In the genomic region with DNA sequence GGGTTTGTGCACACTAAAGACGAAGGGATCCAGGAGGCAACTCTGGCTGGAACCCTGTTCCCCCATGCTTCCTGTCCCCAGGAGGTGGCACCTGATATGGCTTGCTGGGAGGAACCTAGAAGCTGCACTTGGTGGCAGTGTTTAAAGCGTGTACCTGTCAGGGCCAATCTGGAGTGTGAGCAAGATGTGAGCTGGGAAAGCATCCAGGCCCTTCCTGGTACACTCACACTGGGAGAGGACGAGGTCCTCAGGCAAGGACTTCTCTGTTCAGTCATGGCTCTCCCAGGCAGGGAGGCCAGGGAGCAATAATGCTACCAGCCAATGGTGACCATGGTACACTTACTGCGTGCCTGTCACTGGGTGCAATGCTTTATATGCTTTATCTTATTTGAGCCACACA, we compare ENCODE assay signal across 20 cellular contexts.
"Had no signal": no experiment of that assay in that cellular context is flagged by ENCODE, and none has a peak within 500 bp of the region (broad histone marks: within the 10 kb centered on the region; RNA-seq: fewer than 3 reads in every experiment).

No MANE protein-coding gene starts in this region.

- DNase-seq: activated CD4-positive, alpha-beta T cell treated with anti-CD3 and anti-CD28 coated beads, Interleukin-2, amount 10 ng/mL, durations not matched to agents 7 days and 5 days; activated CD4-positive, CD25-positive, alpha-beta regulatory T cell treated with anti-CD3 and anti-CD28 coated beads, Interleukin-2, amount 50 U/mL, for 72 hours; activated CD8-positive, alpha-beta T cell treated with anti-CD3 and anti-CD28 coated beads for 36 hours; activated naive CD8-positive, alpha-beta T cell treated with anti-CD3 and anti-CD28 coated beads, Interleukin-2, amount 50 U/mL, for 24 hours; activated T-cell treated with anti-CD3 and anti-CD28 coated beads, Interleukin-2, amount 50 U/mL, for 48 hours; amygdala; cortex of kidney; effector memory CD8-positive, alpha-beta T cell; foreskin fibroblast; head of caudate nucleus; kidney glomerular epithelial cell; stimulated activated naive CD4-positive, alpha-beta T cell; T-helper 17 cell; T1000; testis; transverse colon had no signal

- H3K4me1 ChIP-seq: breast epithelium had no signal

- ATAC-seq: activated CD8-positive, alpha-beta T cell treated with anti-CD3 and anti-CD28 coated beads for 36 hours; activated naive CD8-positive, alpha-beta T cell treated with anti-CD3 and anti-CD28 coated beads, Interleukin-2, amount 50 U/mL, for 24 hours; effector memory CD8-positive, alpha-beta T cell; left lobe of liver; T-helper 17 cell had no signal

- H3K36me3 ChIP-seq: breast epithelium, neutrophil, transverse colon had no signal

- H3K27ac ChIP-seq: breast epithelium, neutrophil, testis, transverse colon had no signal

- H3K4me3 ChIP-seq: breast epithelium, testis, transverse colon had no signal

- FAIRE-seq: urothelium cell line had no signal

- H3K27me3 ChIP-seq: breast epithelium, testis had no signal

- H3K9me3 ChIP-seq: breast epithelium, neutrophil, testis, transverse colon had no signal
